Comparison of ENCODE assay signal across 14 cellular contexts in genomic region chr22:36010913-36011312, GRCh38. TPM values are rescaled to one million over a fixed set of nuclear protein-coding genes. Genes with fewer than 3 reads are reported as not detected.
DNase-seq lines count a peak whose midpoint lies in the region; ATAC-seq, FAIRE-seq and TF ChIP-seq lines count a peak whose summit lies in the region.
"Had no signal": no experiment of that assay in that cellular context is flagged by ENCODE, and none has a peak within 500 bp of the region (broad histone marks: within the 10 kb centered on the region; RNA-seq: fewer than 3 reads in every experiment).

No MANE protein-coding gene starts in this region.

- H3K9me3 ChIP-seq in A673 (ENCODE audit: low read depth, low read length, poor library complexity, severe bottlenecking) (no peaks in the 10 kb centered on the region), lung (ENCODE audit: control insufficient read depth in 2 of 2, insufficient read depth in 1 of 2, low read length in 1 of 2) (no peaks in the 10 kb centered on the region)
- H3K9me3 ChIP-seq: BLaER1, body of pancreas had no signal

- intact Hi-C loops in A673 (cut with micrococcal nuclease; ENCODE audit: unreplicated experiment) = no loop called here

- no TSS peak for BruUV-seq in A673 (replicated peaks; lab: Mats Ljungman, UMichigan)

- H3K36me3 ChIP-seq in A673 (ENCODE audit: insufficient read depth, low read length, poor library complexity, severe bottlenecking) (no peaks in the 10 kb centered on the region), lung (ENCODE audit: control insufficient read depth in 2 of 2, insufficient read depth in 2 of 2, low read length in 2 of 2) (no peaks in the 10 kb centered on the region)
- H3K36me3 ChIP-seq: BLaER1 had no signal

- no peak for FAIRE-seq in HTR-8/SVneo (lab: Jason Lieb, UNC)

- ATAC-seq in lung (ENCODE audit: insufficient read depth, low FRiP score) = peak; percentile 23
- ATAC-seq in GM19351 (IDR thresholded peaks at IDR 0.05; ENCODE audit: unreplicated experiment) = no peak
- ATAC-seq: naive thymus-derived CD4-positive, alpha-beta T cell had no signal

- POLR2A ChIA-PET in A673 (lab: Charles Lee; ENCODE audit: low non-redundant PET) = no interaction called here

- TF ChIP-seq CTCF in A673 (conservative IDR thresholded peaks at IDR 0.05; ENCODE audit: low read depth, low read length) (no peak), lung (IDR thresholded peaks at IDR 0.05; ENCODE audit: control extremely low read depth, extremely low read depth) (no peak)

- H3K27ac ChIP-seq in A673 (ENCODE audit: low read depth, low read length, poor library complexity, severe bottlenecking) (no peak overlapping the region), lung (ENCODE audit: low read depth in 1 of 2, low read length in 1 of 2) (no peak overlapping the region)
- H3K27ac ChIP-seq: BLaER1 had no signal

- H3K4me1 ChIP-seq in A673 (ENCODE audit: insufficient read depth, low read length, poor library complexity, severe bottlenecking) (peaks cover 55% of the 10 kb centered on the region), lung (ENCODE audit: control insufficient read depth in 2 of 2, insufficient read depth in 2 of 2, low read length in 2 of 2) (peaks cover 7 to 26% of the 10 kb centered on the region in 2 donors)

- H3K4me3 ChIP-seq in A673 (ENCODE audit: low read depth, low read length, poor library complexity, severe bottlenecking) = no peak overlapping the region
- no peak overlapping the region for H3K4me3 ChIP-seq in lung
- H3K4me3 ChIP-seq: BLaER1, body of pancreas had no signal

- H3K27me3 ChIP-seq in A673 (replicated peaks; ENCODE audit: insufficient read depth, low read depth, low read length, poor library complexity) = no peaks in the 10 kb centered on the region
- no peaks in the 10 kb centered on the region for H3K27me3 ChIP-seq in lung (ENCODE audit: control insufficient read depth, insufficient read depth)
- H3K27me3 ChIP-seq: BLaER1, body of pancreas had no signal

- peak; percentile 63 for DNase-seq in A673 (ENCODE audit: low spot score)
- peak; percentile 44 for DNase-seq in HTR-8/SVneo (ENCODE audit: insufficient read length, low spot score)
- peak; percentile 85 for DNase-seq in dedifferentiated amniotic fluid mesenchymal stem cell (ENCODE audit: extremely low spot score)
- DNase-seq in lung (ENCODE audit: low spot score) = no peak
- no peak for DNase-seq in putamen (ENCODE audit: low spot score)
- no peak for DNase-seq in NCI-H446 (lab: John Stamatoyannopoulos, UW)
- no peak for DNase-seq in superior temporal gyrus (ENCODE audit: extremely low spot score)
- DNase-seq: body of pancreas; hippocampal formation; naive thymus-derived CD4-positive, alpha-beta T cell; NCI-H2227 treated with DMSO at 0.1 percent for 48 hours; stimulated activated CD4-positive, alpha-beta T cell treated with anti-CD3 and anti-CD28 coated beads, Interleukin-4, amount 100 ng/mL, for 24 hours had no signal

- CTCF ChIA-PET in A673 (lab: Charles Lee) = no interaction called here

- 81 to 90% methylated on average over 3 of the region's 3 CpGs for WGBS in lung, 2 donors

RNA-seq across cellular contexts. Expression of gene RBFOX2, which starts 17.7 kb away (rescaled TPM):
- total RNA-seq in A673 (2021) (142 and 154 TPM in 2 replicates), lung (100 to 1,000 TPM in 1 of 2 donors, 10 to 100 TPM in 1; 63.3 to 195 TPM)
- 10 to 100 TPM; 16.5 to 23.4 TPM for polyA plus RNA-seq in lung

Comparison
In these comparisons a context has a peak if more than half of its experiments do, and no peak if none do; other contexts are left out.
1. DNase-seq: peak in A673 (single experiment), HTR-8/SVneo (single experiment) and dedifferentiated amniotic fluid mesenchymal stem cell (single experiment); none in lung (single experiment), putamen (single experiment), NCI-H446 (0 of 2) and superior temporal gyrus (single experiment).